ENCODE assay signal across 8 cellular contexts in the genomic region with DNA sequence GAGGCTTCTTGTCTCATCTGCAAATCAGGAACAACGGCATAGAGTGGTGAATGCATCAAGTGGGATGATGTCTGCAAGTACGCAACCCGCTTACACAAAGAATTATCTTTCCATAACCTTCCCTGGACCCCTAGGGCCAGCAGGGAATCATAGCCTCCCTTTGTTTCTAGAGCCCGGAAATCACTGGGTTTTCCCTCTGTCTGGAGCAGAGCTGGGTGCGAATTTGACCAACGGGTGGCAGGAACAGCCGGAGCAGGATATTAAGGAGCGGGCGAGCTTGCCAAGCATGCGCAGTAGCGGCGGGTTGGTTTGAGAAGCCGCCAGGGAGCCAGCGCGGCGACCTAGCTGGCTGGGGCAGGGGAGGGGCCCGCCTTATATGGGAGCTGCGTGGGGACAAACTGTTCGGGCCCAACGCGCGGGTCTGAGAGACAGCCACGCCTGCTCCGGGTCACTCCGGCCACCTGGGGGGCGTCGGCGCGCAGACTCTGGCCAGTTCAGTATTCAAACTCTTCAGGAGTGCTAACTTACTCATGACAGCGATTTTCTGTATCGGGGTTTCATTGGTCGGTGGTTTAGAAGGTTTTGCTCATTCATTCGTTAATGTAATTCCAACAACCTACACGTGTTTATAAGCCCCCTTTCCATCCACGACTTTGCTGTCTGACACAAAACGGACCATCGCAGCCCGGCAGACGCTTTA.
DNase-seq lines count a peak whose midpoint lies in the region; ATAC-seq and TF ChIP-seq lines count a peak whose summit lies in the region.

No MANE protein-coding gene starts in this region.

- TF ChIP-seq CTCF in epithelial cell of esophagus (IDR thresholded peaks at IDR 0.05; ENCODE audit: insufficient read depth, low read depth, low read length, missing control alignments): no peak

- peak; percentile 54 for TF ChIP-seq POLR2A in GM18951 (IDR thresholded peaks at IDR 0.05; ENCODE audit: extremely low read depth, insufficient read depth, insufficient read length)

- ATAC-seq in HG03159 (IDR thresholded peaks at IDR 0.05; ENCODE audit: unreplicated experiment): peak; percentile 73

- peak overlapping the region; percentile 53 for H3K4me3 ChIP-seq in epithelial cell of esophagus (ENCODE audit: low read length)

- peak; percentile 95 for DNase-seq in AG08396 (ENCODE audit: low spot score)
- DNase-seq in NOMO-1 (lab: John Stamatoyannopoulos, UW; ENCODE audit: unreplicated experiment in 2 of 2): peak; percentile 48 to 51
- peak; percentile 87 for DNase-seq in activated CD8-positive, alpha-beta memory T cell treated with anti-CD3 and anti-CD28 coated beads, Interleukin-2, amount 50 U/mL, for 48 hours
- DNase-seq in epithelial cell of esophagus (ENCODE audit: low read depth): peak; percentile 82
- peak; percentile 63 for DNase-seq in middle frontal gyrus (ENCODE audit: extremely low spot score, low spot score)
- DNase-seq in stimulated activated CD8-positive, alpha-beta memory T cell treated with anti-CD3 and anti-CD28 coated beads, Interleukin-15, amount 100 ng/mL, for 24 hours (ENCODE audit: low read depth): peak; percentile 49

- in situ Hi-C loops in GM18951 (cut with MboI; ENCODE audit: low sequenced_read_pairs, unreplicated experiment): no loop called here

Comparison
In these comparisons a context has a peak if more than half of its experiments do, and no peak if none do; other contexts are left out.
1. Peak in every context shown above with its lines: DNase-seq, ATAC-seq and H3K4me3 ChIP-seq.